Comparison of ENCODE assay signal across 8 cellular contexts in the genomic region with DNA sequence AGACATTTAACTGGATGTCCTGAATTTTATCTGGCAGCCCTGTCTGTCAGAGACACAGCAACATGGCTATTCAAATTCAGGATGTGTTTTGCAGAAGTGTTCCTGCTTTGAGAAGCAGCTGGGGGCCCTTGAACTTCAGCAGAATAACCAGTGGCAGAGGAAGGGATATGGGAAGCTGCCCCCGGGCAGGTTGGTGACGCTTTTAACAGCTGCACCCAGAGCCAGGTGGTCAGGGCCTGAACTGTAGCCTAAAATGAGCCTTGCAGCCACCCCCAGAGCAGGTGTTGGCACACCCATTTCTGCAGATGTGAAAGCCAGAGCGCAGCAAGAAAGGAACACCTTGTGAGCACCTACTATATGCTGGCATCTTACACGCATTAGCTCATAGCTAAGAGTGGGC.
DNase-seq lines count a peak whose midpoint lies in the region; ATAC-seq, FAIRE-seq and TF ChIP-seq lines count a peak whose summit lies in the region.

No MANE protein-coding gene starts in this region.

- no peak for TF ChIP-seq POLR2A in sigmoid colon (IDR thresholded peaks at IDR 0.05)
- no peak for TF ChIP-seq POLR2A in H54 (IDR thresholded peaks at IDR 0.05; ENCODE audit: low read depth, low read length)

- no peak for FAIRE-seq in H54 (lab: Jason Lieb, UNC)

- WGBS in sigmoid colon, 2 donors: 24 to 38% methylated on average over 4 of the region's 4 CpGs

- intact Hi-C loops in sigmoid colon (cut with DNase I): no loop called here

- TF ChIP-seq EP300 in sigmoid colon (IDR thresholded peaks at IDR 0.05): no peak

- H3K27ac ChIP-seq in HUES48 (ENCODE audit: low read depth, low read length) (peak overlapping the region; percentile 80), angular gyrus (ENCODE audit: low read depth, low read length) (peak overlapping the region; percentile 24), sigmoid colon (no peak overlapping the region)

- peaks cover 32% of the 10 kb centered on the region for H3K4me1 ChIP-seq in HUES48 (ENCODE audit: control insufficient read depth, insufficient read depth, low read length)
- no peaks in the 10 kb centered on the region for H3K4me1 ChIP-seq in sigmoid colon

- H3K9me3 ChIP-seq in HUES48 (ENCODE audit: control insufficient read depth, insufficient read depth, low read length): no peaks in the 10 kb centered on the region
- H3K9me3 ChIP-seq in sigmoid colon: no peaks in the 10 kb centered on the region

- peak overlapping the region; percentile 34; the same call in 1 of the 2 replicates for H3K9ac ChIP-seq in HUES48 (ENCODE audit: low read depth, low read length)

- H3K27me3 ChIP-seq in HUES48 (ENCODE audit: control insufficient read depth, insufficient read depth, low read length): no peaks in the 10 kb centered on the region
- no peaks in the 10 kb centered on the region for H3K27me3 ChIP-seq in sigmoid colon

- peak; percentile 61 for ATAC-seq in GM19468 (IDR thresholded peaks at IDR 0.05; ENCODE audit: extremely low read depth, unreplicated experiment)

- TF ChIP-seq CTCF in sigmoid colon (IDR thresholded peaks at IDR 0.05): no peak

- H3K4me3 ChIP-seq in HUES48 (ENCODE audit: low read depth, low read length): peak overlapping the region; percentile 39; the same call in 1 of the 2 replicates
- no peak overlapping the region for H3K4me3 ChIP-seq in sigmoid colon

- H3K36me3 ChIP-seq in HUES48 (ENCODE audit: control insufficient read depth, insufficient read depth, low read length) (peaks cover 5% of the 10 kb centered on the region; the same call in 1 of the 2 replicates), sigmoid colon (no peaks in the 10 kb centered on the region)

- DNase-seq in DMS79 treated with DMSO at 0.1 percent for 48 hours (lab: John Stamatoyannopoulos, UW): peak; percentile 36
- DNase-seq in NCI-H187 (lab: John Stamatoyannopoulos, UW): no peak
- no peak for DNase-seq in sigmoid colon
- no peak for DNase-seq in effector CD8-positive, alpha-beta T cell (lab: John Stamatoyannopoulos, UW)
- no peak for DNase-seq in H54 (ENCODE audit: insufficient read length, low spot score)

Comparison
In these comparisons a context has a peak if more than half of its experiments do, and no peak if none do; other contexts are left out.
1. H3K27ac ChIP-seq: peak in HUES48 (single experiment) and angular gyrus (single experiment); none in sigmoid colon (0 of 4).